ENCODE assay signal across 29 cellular contexts in the genomic region with DNA sequence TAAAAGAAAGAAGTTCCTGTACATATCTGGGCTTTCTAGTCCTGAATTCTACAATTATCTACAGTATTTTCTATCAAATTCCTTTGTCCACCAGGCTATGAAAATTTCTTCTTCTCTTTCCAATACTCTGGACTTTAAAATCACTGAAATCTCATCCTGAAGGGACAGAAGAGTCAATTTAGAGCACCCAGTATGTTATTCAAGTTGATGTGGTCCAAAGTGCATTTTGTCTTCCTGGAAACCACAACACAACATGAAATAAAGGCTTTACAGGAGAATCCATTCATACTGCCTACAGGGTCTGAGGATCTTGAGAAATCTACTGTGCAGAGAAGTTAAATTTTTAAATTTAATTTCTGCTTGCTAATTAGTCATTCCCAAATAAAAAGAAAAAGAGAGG.
"Had no signal": no experiment of that assay in that cellular context is flagged by ENCODE, and none has a peak within 500 bp of the region (broad histone marks: within the 10 kb centered on the region; RNA-seq: fewer than 3 reads in every experiment).

No MANE protein-coding gene starts in this region.

- H3K9me3 ChIP-seq: ascending aorta, heart right ventricle, psoas muscle, testis, uterus had no signal

- H3K36me3 ChIP-seq: ascending aorta, brain microvascular endothelial cell, heart right ventricle, left ventricle myocardium inferior, uterus, WERI-Rb-1 had no signal

- H3K27me3 ChIP-seq: ascending aorta, brain microvascular endothelial cell, heart right ventricle, testis, uterus had no signal

- H2AFZ ChIP-seq: parathyroid adenoma had no signal

- H3K4me3 ChIP-seq: ascending aorta, heart right ventricle, left ventricle myocardium inferior, lung, psoas muscle, testis, uterus had no signal

- H3K79me2 ChIP-seq: parathyroid adenoma had no signal

- H3K9ac ChIP-seq: parathyroid adenoma had no signal

- H3K27ac ChIP-seq: ascending aorta, brain microvascular endothelial cell, heart right ventricle, left ventricle myocardium inferior, parathyroid adenoma, psoas muscle, testis, uterus, WERI-Rb-1 had no signal

- DNase-seq: activated CD4-positive, alpha-beta memory T cell treated with anti-CD3 and anti-CD28 coated beads for 36 hours; activated CD4-positive, alpha-beta T cell treated with anti-CD3 and anti-CD28 coated beads, Interleukin-2, amount 10 ng/mL, durations not matched to agents 24 days and 14 days; activated CD4-positive, CD25-positive, alpha-beta regulatory T cell treated with anti-CD3 and anti-CD28 coated beads, Interleukin-2, amount 50 U/mL, for 72 hours; activated CD8-positive, alpha-beta memory T cell treated with anti-CD3 and anti-CD28 coated beads, Interleukin-2, amount 50 U/mL, for 4 hours; activated gamma-delta T cell; activated naive CD4-positive, alpha-beta T cell treated with anti-CD3 and anti-CD28 coated beads, Interleukin-2, amount 10 ng/mL, durations not matched to agents 7 days and 5 days; activated naive CD8-positive, alpha-beta T cell treated with anti-CD3 and anti-CD28 coated beads, Interleukin-2, amount 10 ng/mL, durations not matched to agents 7 days and 5 days; activated T-cell treated with anti-CD3 and anti-CD28 coated beads, Interleukin-2, amount 50 U/mL, for 1 hour; brain microvascular endothelial cell; endodermal cell; foreskin fibroblast; heart right ventricle; left ventricle myocardium inferior; naive thymus-derived CD4-positive, alpha-beta T cell; occipital lobe; psoas muscle; right cardiac atrium; stimulated activated CD4-positive, alpha-beta T cell treated with anti-CD3 and anti-CD28 coated beads, Interleukin-2, amount 100 ng/mL, for 48 hours; stimulated activated naive CD4-positive, alpha-beta T cell treated with Interleukin-2 at 50 U/mL for 16 hours; T-helper 17 cell; T1000; testis; uterus; WERI-Rb-1 had no signal

- H3K4me1 ChIP-seq: ascending aorta, parathyroid adenoma, testis had no signal

- ATAC-seq: esophagus mucosa; heart right ventricle; naive thymus-derived CD4-positive, alpha-beta T cell; psoas muscle; right cardiac atrium; T-helper 17 cell had no signal

- FAIRE-seq: islet of Langerhans had no signal
